ENCODE assay signal across 12 cellular contexts in the genomic region with DNA sequence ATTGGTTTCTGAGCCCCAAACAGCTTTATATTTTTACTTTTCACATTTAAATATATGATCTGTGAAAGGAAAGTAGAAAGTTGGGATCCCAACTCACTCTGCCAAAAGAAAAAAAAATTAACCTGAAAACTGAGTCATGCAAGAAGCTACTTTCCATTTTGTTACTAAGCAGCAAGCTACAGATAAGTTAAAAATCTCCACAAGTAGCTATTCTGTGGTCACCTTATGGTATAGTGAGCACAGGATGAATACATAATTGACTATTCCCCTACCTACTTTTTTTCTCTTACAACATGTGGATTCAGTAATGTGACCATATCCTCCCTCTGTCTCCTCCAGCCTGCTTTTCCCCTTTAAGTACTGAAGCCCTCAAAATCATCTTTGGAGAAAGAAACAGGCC. TPM values are rescaled to one million over a fixed set of nuclear protein-coding genes. Genes with fewer than 3 reads are reported as not detected.
DNase-seq lines count a peak whose midpoint lies in the region; ATAC-seq, FAIRE-seq and TF ChIP-seq lines count a peak whose summit lies in the region.
"Had no signal": no experiment of that assay in that cellular context is flagged by ENCODE, and none has a peak within 500 bp of the region (broad histone marks: within the 10 kb centered on the region; RNA-seq: fewer than 3 reads in every experiment).

No MANE protein-coding gene starts in this region.

- peaks cover 15% of the 10 kb centered on the region for H3K4me1 Mint-ChIP-seq in stimulated activated memory B cell treated with anti-CD40 and anti-IgM and Interleukin-4, amounts not matched to agents 10 μg/mL and 1 μg/mL and 100 μg/mL, for 72 hours
- no peaks in the 10 kb centered on the region for H3K4me1 Mint-ChIP-seq in neural progenitor cell

- H3K4me3 Mint-ChIP-seq in stimulated activated memory B cell treated with anti-CD40 and anti-IgM and Interleukin-4, amounts not matched to agents 10 μg/mL and 1 μg/mL and 100 μg/mL, for 72 hours, result no peak overlapping the region
- no peak overlapping the region for H3K4me3 Mint-ChIP-seq in neural progenitor cell
- H3K4me3 Mint-ChIP-seq: activated naive CD8-positive, alpha-beta T cell treated with anti-CD3 and anti-CD28 coated beads for 36 hours had no signal

- no peak for TF ChIP-seq POLR2A in prostate gland (IDR thresholded peaks at IDR 0.05)

- no peaks in the 10 kb centered on the region for H3K27me3 Mint-ChIP-seq in stimulated activated memory B cell treated with anti-CD40 and anti-IgM and Interleukin-4, amounts not matched to agents 10 μg/mL and 1 μg/mL and 100 μg/mL, for 72 hours
- peaks cover 4% of the 10 kb centered on the region for H3K27me3 Mint-ChIP-seq in neural progenitor cell (ENCODE audit: insufficient read depth, low read depth)

- H3K27ac Mint-ChIP-seq in stimulated activated memory B cell treated with anti-CD40 and anti-IgM and Interleukin-4, amounts not matched to agents 10 μg/mL and 1 μg/mL and 100 μg/mL, for 72 hours, result no peak overlapping the region
- no peak overlapping the region for H3K27ac Mint-ChIP-seq in neural progenitor cell
- H3K27ac Mint-ChIP-seq: activated naive CD8-positive, alpha-beta T cell treated with anti-CD3 and anti-CD28 coated beads for 36 hours had no signal

- intact Hi-C loops in prostate gland (cut with DNase I), result no loop called here

- no peaks in the 10 kb centered on the region for H3F3A ChIP-seq in neural progenitor cell (ENCODE audit: low read depth)

- peak; percentile 97 for FAIRE-seq in RCC 7860 (lab: Jason Lieb, UNC)

- no peaks in the 10 kb centered on the region for H4K20me1 ChIP-seq in neural progenitor cell (ENCODE audit: low read depth)

- peak; percentile 53 for ATAC-seq in GM18519 (IDR thresholded peaks at IDR 0.05; ENCODE audit: low FRiP score, unreplicated experiment)
- peak; percentile 51 for ATAC-seq in GM21526 (IDR thresholded peaks at IDR 0.05; ENCODE audit: low FRiP score, unreplicated experiment)
- peak; percentile 60 for ATAC-seq in HG03039 (IDR thresholded peaks at IDR 0.05; ENCODE audit: unreplicated experiment)
- ATAC-seq in stimulated activated memory B cell treated with anti-CD40 and anti-IgM and Interleukin-4, amounts not matched to agents 10 μg/mL and 1 μg/mL and 100 μg/mL, for 72 hours, result no peak

- no peak overlapping the region for H3K4me2 ChIP-seq in neural progenitor cell

- H3K36me3 ChIP-seq in prostate gland (no peaks in the 10 kb centered on the region), neural progenitor cell (no peaks in the 10 kb centered on the region)
- H3K36me3 ChIP-seq: vagina had no signal

- H3K27me3 ChIP-seq in prostate gland (replicated peaks; ENCODE audit: insufficient read depth), result no peaks in the 10 kb centered on the region
- no peaks in the 10 kb centered on the region for H3K27me3 ChIP-seq in neural progenitor cell
- H3K27me3 ChIP-seq: vagina had no signal

- DNase-seq in RCC 7860 (ENCODE audit: low spot score), result peak; percentile 82
- no peak for DNase-seq in prostate gland (ENCODE audit: low spot score)
- no peak for DNase-seq in NCI-H82 (lab: John Stamatoyannopoulos, UW)
- no peak for DNase-seq in neural progenitor cell (ENCODE audit: low spot score)
- DNase-seq: activated naive CD8-positive, alpha-beta T cell treated with anti-CD3 and anti-CD28 coated beads for 36 hours; NCI-H510A treated with DMSO at 0.1 percent for 48 hours had no signal

- no peaks in the 10 kb centered on the region for H3K36me3 Mint-ChIP-seq in stimulated activated memory B cell treated with anti-CD40 and anti-IgM and Interleukin-4, amounts not matched to agents 10 μg/mL and 1 μg/mL and 100 μg/mL, for 72 hours
- peaks cover 9% of the 10 kb centered on the region for H3K36me3 Mint-ChIP-seq in neural progenitor cell

- H3K27ac ChIP-seq in prostate gland, result no peak overlapping the region
- no peak overlapping the region for H3K27ac ChIP-seq in neural progenitor cell
- H3K27ac ChIP-seq: vagina had no signal

- H3K9me3 ChIP-seq in prostate gland (no peaks in the 10 kb centered on the region), neural progenitor cell (ENCODE audit: low read depth) (peaks cover 9% of the 10 kb centered on the region)
- H3K9me3 ChIP-seq: vagina had no signal

- H3K9ac ChIP-seq in neural progenitor cell, result no peak overlapping the region

- H3K4me1 ChIP-seq in prostate gland (replicated peaks) (no peaks in the 10 kb centered on the region), neural progenitor cell (peaks cover 5% of the 10 kb centered on the region)
- H3K4me1 ChIP-seq: vagina had no signal

- no peaks in the 10 kb centered on the region for H3K79me2 ChIP-seq in neural progenitor cell (ENCODE audit: low read depth)

- peaks cover 6% of the 10 kb centered on the region for H3K9me3 Mint-ChIP-seq in stimulated activated memory B cell treated with anti-CD40 and anti-IgM and Interleukin-4, amounts not matched to agents 10 μg/mL and 1 μg/mL and 100 μg/mL, for 72 hours
- peaks cover 27% of the 10 kb centered on the region for H3K9me3 Mint-ChIP-seq in neural progenitor cell

- H3K4me3 ChIP-seq in prostate gland (no peak overlapping the region), neural progenitor cell (no peak overlapping the region)
- H3K4me3 ChIP-seq: vagina had no signal

- H2AFZ ChIP-seq in neural progenitor cell (replicated peaks), result no peak overlapping the region

- TF ChIP-seq CTCF in prostate gland (IDR thresholded peaks at IDR 0.05), result no peak
- TF ChIP-seq CTCF in neural progenitor cell (IDR thresholded peaks at IDR 0.05), result no peak

RNA-seq across cellular contexts. Expression of gene CREB3L2, which starts 30.3 kb away (rescaled TPM):
- total RNA-seq in prostate gland, result 10 to 100 TPM; 34.1 to 42.0 TPM
- total RNA-seq in neural progenitor cell (ENCODE audit: low replicate concordance), result 9.9 and 10.7 TPM in 2 replicates

RNA-seq across cellular contexts. Expression of gene AKR1D1, which starts 44.1 kb away (rescaled TPM):
- not detected for total RNA-seq in prostate gland
- 0.28 TPM in 1 of 2 replicates, not detected in the other for total RNA-seq in neural progenitor cell (ENCODE audit: low replicate concordance)
- total RNA-seq: activated naive CD8-positive, alpha-beta T cell treated with anti-CD3 and anti-CD28 coated beads for 36 hours; skeletal muscle tissue; vagina had no signal
